9 cellular contexts compared by ENCODE assay signal in genomic region chr6:122565708-122566107, GRCh38. TPM values are rescaled to one million over a fixed set of nuclear protein-coding genes. Genes with fewer than 3 reads are reported as not detected.
"Had no signal": no experiment of that assay in that cellular context is flagged by ENCODE, and none has a peak within 500 bp of the region (broad histone marks: within the 10 kb centered on the region; RNA-seq: fewer than 3 reads in every experiment).

No MANE protein-coding gene starts in this region.

- ATAC-seq: GM12878 had no signal

- DNase-seq: GDM1, GF-D8 had no signal

- FAIRE-seq: G401.6, GM12878, GM12891, GM12892, GM18507, GM19239 had no signal

- H3K4me3 ChIP-seq: GM12878 had no signal

RNA-seq across cellular contexts. Expression of gene PKIB, which starts 44.5 kb away (rescaled TPM):
- total RNA-seq: G401 had no signal
